In genomic region chr6:156634971-156635371, GRCh38 we compare ENCODE assay signal across 14 cellular contexts.
DNase-seq lines count a peak whose midpoint lies in the region; ATAC-seq and TF ChIP-seq lines count a peak whose summit lies in the region.
"Had no signal": no experiment of that assay in that cellular context is flagged by ENCODE, and none has a peak within 500 bp of the region (broad histone marks: within the 10 kb centered on the region; RNA-seq: fewer than 3 reads in every experiment).

No MANE protein-coding gene starts in this region.

- DNase-seq in activated CD4-positive, alpha-beta T cell treated with anti-CD3 and anti-CD28 coated beads, Interleukin-2, amount 10 ng/mL, durations not matched to agents 7 days and 5 days = no peak
- no peak for DNase-seq in activated CD4-positive, alpha-beta T cell treated with anti-CD3 and anti-CD28 coated beads, Interleukin-2, amount 50 U/mL, for 48 hours
- DNase-seq in activated B cell treated with CpG ODN at 0.5 μM for 24 hours (no peak), medulla oblongata (ENCODE audit: extremely low spot score) (peak; percentile 3), suprapubic skin (ENCODE audit: low spot score in 2 of 2) (no peak), DMS79 treated with DMSO at 0.1 percent for 48 hours (lab: John Stamatoyannopoulos, UW) (no peak), NCI-H526 treated with DMSO at 0.1 percent for 48 hours (lab: John Stamatoyannopoulos, UW) (no peak)
- DNase-seq in activated CD4-positive, CD25-positive, alpha-beta regulatory T cell (lab: John Stamatoyannopoulos, UW) = no peak
- DNase-seq: 8988T; activated effector memory CD4-positive, alpha-beta T cell treated with anti-CD3 and anti-CD28 coated beads, Interleukin-2, amount 50 U/mL, for 16 hours; effector CD4-positive, alpha-beta T cell; NCI-H510A treated with DMSO at 0.1 percent for 48 hours; stimulated activated CD4-positive, alpha-beta T cell treated with anti-CD3 and anti-CD28 coated beads, Interleukin-12 subunit alpha, Interleukin-12 subunit beta, amount 100 ng/mL, for 4 hours; substantia nigra had no signal

- no peaks in the 10 kb centered on the region for H3K9me3 Mint-ChIP-seq in activated CD4-positive, alpha-beta T cell treated with anti-CD3 and anti-CD28 coated beads, Interleukin-2, amount 10 ng/mL, durations not matched to agents 7 days and 5 days
- no peaks in the 10 kb centered on the region for H3K9me3 Mint-ChIP-seq in activated B cell treated with CpG ODN at 0.5 μM for 24 hours

- no peak overlapping the region for H3K4me3 Mint-ChIP-seq in activated CD4-positive, alpha-beta T cell treated with anti-CD3 and anti-CD28 coated beads, Interleukin-2, amount 10 ng/mL, durations not matched to agents 7 days and 5 days
- H3K4me3 Mint-ChIP-seq in activated B cell treated with CpG ODN at 0.5 μM for 24 hours = peak overlapping the region; percentile 79

- H3K4me1 Mint-ChIP-seq in activated CD4-positive, alpha-beta T cell treated with anti-CD3 and anti-CD28 coated beads, Interleukin-2, amount 10 ng/mL, durations not matched to agents 7 days and 5 days = peaks cover 22% of the 10 kb centered on the region
- H3K4me1 Mint-ChIP-seq in activated B cell treated with CpG ODN at 0.5 μM for 24 hours = peaks cover 54% of the 10 kb centered on the region

- TF ChIP-seq CTCF in activated B cell treated with CpG ODN at 0.5 μM for 24 hours (IDR thresholded peaks at IDR 0.05) (no peak), suprapubic skin (IDR thresholded peaks at IDR 0.05) (no peak)

- no peak for TF ChIP-seq EP300 in suprapubic skin (IDR thresholded peaks at IDR 0.05)

- intact Hi-C loops in activated B cell treated with CpG ODN at 0.5 μM for 24 hours (cut with micrococcal nuclease) = no loop called here

- no peaks in the 10 kb centered on the region for H3K9me3 ChIP-seq in suprapubic skin

- 50% methylated on average over 9 of the region's 9 CpGs for WGBS in suprapubic skin

- H3K4me3 ChIP-seq in suprapubic skin = peak overlapping the region; percentile 33

- no peaks in the 10 kb centered on the region for H3K36me3 ChIP-seq in suprapubic skin

- CTCF ChIA-PET in activated CD4-positive, alpha-beta T cell treated with anti-CD3 and anti-CD28 coated beads, Interleukin-2, amount 10 ng/mL, durations not matched to agents 7 days and 5 days (lab: Charles Lee) = no interaction called here
- CTCF ChIA-PET in activated B cell treated with CpG ODN at 0.5 μM for 24 hours (lab: Charles Lee) = no interaction called here

- peaks cover 7% of the 10 kb centered on the region for H3K4me1 ChIP-seq in suprapubic skin

- H3K27ac Mint-ChIP-seq in activated CD4-positive, alpha-beta T cell treated with anti-CD3 and anti-CD28 coated beads, Interleukin-2, amount 10 ng/mL, durations not matched to agents 7 days and 5 days = peak overlapping the region; percentile 47
- H3K27ac Mint-ChIP-seq in activated B cell treated with CpG ODN at 0.5 μM for 24 hours = peak overlapping the region; percentile 95

- H3K36me3 Mint-ChIP-seq in activated CD4-positive, alpha-beta T cell treated with anti-CD3 and anti-CD28 coated beads, Interleukin-2, amount 10 ng/mL, durations not matched to agents 7 days and 5 days (ENCODE audit: low read depth) = no peaks in the 10 kb centered on the region
- H3K36me3 Mint-ChIP-seq in activated B cell treated with CpG ODN at 0.5 μM for 24 hours (ENCODE audit: low read depth) = no peaks in the 10 kb centered on the region

- no peak for ATAC-seq in activated B cell treated with CpG ODN at 0.5 μM for 24 hours (ENCODE audit: low read depth)

- H3K27ac ChIP-seq in suprapubic skin = no peak overlapping the region

- H3K27me3 Mint-ChIP-seq in activated CD4-positive, alpha-beta T cell treated with anti-CD3 and anti-CD28 coated beads, Interleukin-2, amount 10 ng/mL, durations not matched to agents 7 days and 5 days = no peaks in the 10 kb centered on the region
- no peaks in the 10 kb centered on the region for H3K27me3 Mint-ChIP-seq in activated B cell treated with CpG ODN at 0.5 μM for 24 hours

- H3K27me3 ChIP-seq in suprapubic skin = no peaks in the 10 kb centered on the region

- TF ChIP-seq POLR2A in suprapubic skin (IDR thresholded peaks at IDR 0.05) = no peak

- POLR2A ChIA-PET in activated CD4-positive, alpha-beta T cell treated with anti-CD3 and anti-CD28 coated beads, Interleukin-2, amount 10 ng/mL, durations not matched to agents 7 days and 5 days (lab: Charles Lee) = no interaction called here
- POLR2A ChIA-PET in activated B cell treated with CpG ODN at 0.5 μM for 24 hours (lab: Charles Lee) = interaction anchor here (1.7 kb wide), 1 partner anchor 142 kb away, joined by 7 read pairs; the partner anchor contains the start of gene ARID1B
